In genomic region chr15:20497781-20498180, GRCh38 we compare ENCODE assay signal across 9 cellular contexts. TPM values are rescaled to one million over a fixed set of nuclear protein-coding genes. Genes with fewer than 3 reads are reported as not detected.
DNase-seq lines count a peak whose midpoint lies in the region; FAIRE-seq and TF ChIP-seq lines count a peak whose summit lies in the region.
"Not testable (repeated sequence)": the region's sequence is repeated elsewhere in the genome, so short reads cannot be mapped to it uniquely, and the experiment has no call there.
"Had no signal": no experiment of that assay in that cellular context is flagged by ENCODE, and none has a peak within 500 bp of the region (broad histone marks: within the 10 kb centered on the region; RNA-seq: fewer than 3 reads in every experiment).

No MANE protein-coding gene starts in this region.

- H3K36me3 ChIP-seq in adipocyte (ENCODE audit: control insufficient read depth, insufficient read depth, low read length, severe bottlenecking): not testable (repeated sequence)

- H2BK15ac ChIP-seq in H9 (ENCODE audit: low read depth, low read length): not testable (repeated sequence)

- H3K27ac ChIP-seq in H9 (ENCODE audit: insufficient read length, low read depth, low read length): not testable (repeated sequence)

- H3K23me2 ChIP-seq in H9 (ENCODE audit: insufficient read length, low read depth, low read length, poor library complexity, severe bottlenecking): not testable (repeated sequence)

- H4K91ac ChIP-seq in H9 (ENCODE audit: insufficient read length, low read depth, low read length): not testable (repeated sequence)

- H4K20me1 ChIP-seq in H9 (ENCODE audit: control insufficient read depth, insufficient read depth, insufficient read length): not testable (repeated sequence)

- not testable (repeated sequence) for H3K4ac ChIP-seq in H9 (ENCODE audit: low read depth, low read length)

- H2AFZ ChIP-seq in H9 (ENCODE audit: low read length): not testable (repeated sequence)

- H3K27me3 ChIP-seq in H9 (ENCODE audit: insufficient read depth, low read length); adipocyte (replicated peaks; ENCODE audit: control insufficient read depth, insufficient read depth, low read length): not testable (repeated sequence)

- not testable (repeated sequence) for H3T11ph ChIP-seq in H9 (ENCODE audit: low read length)

- H2BK20ac ChIP-seq in H9 (ENCODE audit: low read depth, low read length, poor library complexity, severe bottlenecking): not testable (repeated sequence)

- not testable (repeated sequence) for H3K4me2 ChIP-seq in H9 (ENCODE audit: insufficient read depth, insufficient read length, low read length)

- peak; percentile 70 for DNase-seq in Daoy (ENCODE audit: low read depth)
- peak; percentile 0 for DNase-seq in H9
- peak; percentile 1 for DNase-seq in LHCN-M2 (ENCODE audit: low read depth)
- DNase-seq in RCC 7860 (ENCODE audit: low spot score): peak; percentile 2
- peak; percentile 25 for DNase-seq in adipocyte (ENCODE audit: low read depth)
- DNase-seq in choroid plexus epithelial cell (ENCODE audit: low read depth): peak; percentile 0
- DNase-seq in left kidney (ENCODE audit: low read depth, low spot score): peak; percentile 0

- H2BK12ac ChIP-seq in H9 (ENCODE audit: insufficient read length, low read depth, low read length): not testable (repeated sequence)

- not testable (repeated sequence) for H2AK5ac ChIP-seq in H9 (ENCODE audit: insufficient read length, low read length)

- not testable (repeated sequence) for TF ChIP-seq CTCF in H9 (conservative IDR thresholded peaks at IDR 0.05); choroid plexus epithelial cell (conservative IDR thresholded peaks at IDR 0.05; ENCODE audit: low read depth, low read length)

- not testable (repeated sequence) for H3K27ac Mint-ChIP-seq in H9

- not testable (repeated sequence) for H2BK120ac ChIP-seq in H9 (ENCODE audit: low read depth, low read length, poor library complexity, severe bottlenecking)

- H3K9me3 Mint-ChIP-seq in H9: not testable (repeated sequence)

- H4K8ac ChIP-seq in H9 (replicated peaks; ENCODE audit: insufficient read length, low read depth, low read length): not testable (repeated sequence)

- not testable (repeated sequence) for H3K4me1 Mint-ChIP-seq in H9

- H3K4me3 Mint-ChIP-seq in H9: not testable (repeated sequence)

- H3K4me1 ChIP-seq in H9 (ENCODE audit: insufficient read depth, low read length); adipocyte (ENCODE audit: control insufficient read depth, insufficient read depth, low read length): not testable (repeated sequence)

- H2BK5ac ChIP-seq in H9 (ENCODE audit: insufficient read length, low read length): not testable (repeated sequence)

- H3K79me2 ChIP-seq in H9 (ENCODE audit: insufficient read depth, low read length): not testable (repeated sequence)

- not testable (repeated sequence) for H3K79me1 ChIP-seq in H9 (ENCODE audit: insufficient read depth, low read depth, low read length, poor library complexity, severe bottlenecking)

- not testable (repeated sequence) for H3K9me3 ChIP-seq in H9 (ENCODE audit: control insufficient read depth, low read depth, low read length); adipocyte (ENCODE audit: control insufficient read depth, low read length)

- no CpG with 5 or more reads among the region's 9 CpGs for WGBS in H9 (ENCODE audit: extremely low coverage, insufficient read length, low lambda C conversion rate)

- not testable (repeated sequence) for H3K23ac ChIP-seq in H9 (ENCODE audit: insufficient read length, low read depth, low read length)

- not testable (repeated sequence) for H3K18ac ChIP-seq in H9 (ENCODE audit: insufficient read length, low read depth, low read length)

- H3K14ac ChIP-seq in H9 (ENCODE audit: insufficient read depth, low read length): not testable (repeated sequence)

- not testable (repeated sequence) for H3K56ac ChIP-seq in H9 (ENCODE audit: insufficient read length, low read depth, low read length)

- not testable (repeated sequence) for H3K36me3 Mint-ChIP-seq in H9 (ENCODE audit: insufficient read depth in 1 of 3, low read depth in 3 of 3)

- H3K27me3 Mint-ChIP-seq in H9 (ENCODE audit: low read depth): not testable (repeated sequence)

- H3K4me3 ChIP-seq in adipocyte (ENCODE audit: low read length); choroid plexus epithelial cell (ENCODE audit: low read depth, low read length): not testable (repeated sequence)

- H4K5ac ChIP-seq in H9 (ENCODE audit: insufficient read length, low read depth, low read length): not testable (repeated sequence)

- not testable (repeated sequence) for H3K9ac ChIP-seq in H9 (ENCODE audit: extremely low read depth, insufficient read length, low read length); adipocyte (ENCODE audit: low read length)

- not testable (repeated sequence) for FAIRE-seq in RCC 7860 (lab: Jason Lieb, UNC)

RNA-seq across cellular contexts. Expression of gene GOLGA6L6, which starts 43.8 kb away (rescaled TPM):
- not detected in 2 replicates for total RNA-seq in Daoy (2014; rRNA removed; shearing (Covaris generic))
- total RNA-seq in H9 (2021) (not detected in 2 replicates), LHCN-M2 (2014; rRNA removed) (not detected in 2 replicates)
- polyA plus RNA-seq in LHCN-M2 (2012): not detected
- total RNA-seq: CD4-positive, CD25-positive, alpha-beta regulatory T cell; GM23338 had no signal
- polyA plus RNA-seq: CD4-positive, CD25-positive, alpha-beta regulatory T cell; GM23338 had no signal

Comparison
In these comparisons a context has a peak if more than half of its experiments do, and no peak if none do; other contexts are left out.
1. DNase-seq: peak in every context shown above with its lines; median percentile 70 in Daoy; 25 in adipocyte; 2 in RCC 7860; 1 in LHCN-M2; 0 in H9; 0 in choroid plexus epithelial cell; 0 in left kidney.